8 cellular contexts compared by ENCODE assay signal in the genomic region with DNA sequence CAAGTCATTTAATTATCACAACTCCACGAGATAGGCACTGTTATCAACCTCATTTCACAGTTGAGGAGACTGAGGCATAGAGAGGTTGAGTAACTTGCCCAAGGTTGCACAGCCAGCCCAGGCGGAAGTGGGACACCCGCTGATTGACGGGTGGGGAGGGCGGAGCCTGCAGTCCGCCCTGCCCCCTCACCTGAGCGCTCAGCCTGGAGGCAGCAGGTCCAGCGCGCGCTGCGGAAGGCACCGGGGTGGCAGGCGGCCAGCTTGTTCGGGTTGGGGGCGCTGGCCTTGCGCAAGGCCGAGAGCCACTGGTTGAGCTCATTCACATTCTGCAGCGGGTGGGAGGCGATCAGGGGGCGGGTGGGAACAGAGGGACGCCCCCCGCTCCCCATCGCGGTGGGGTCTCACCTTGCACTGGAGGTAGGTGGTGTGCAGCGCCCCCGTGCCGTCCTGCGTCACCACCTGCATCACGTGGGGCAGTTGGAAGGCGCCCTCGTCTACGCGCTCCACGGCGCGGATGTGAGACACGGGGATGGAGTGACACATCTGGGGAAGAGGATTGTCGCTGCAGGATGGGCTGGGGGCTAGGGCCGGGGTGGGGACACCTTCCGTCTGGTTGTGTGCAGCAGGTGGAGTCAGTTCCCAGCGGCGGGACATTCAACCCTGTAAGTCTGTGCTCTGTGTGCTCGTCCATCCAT. TPM values are rescaled to one million over a fixed set of nuclear protein-coding genes. Genes with fewer than 3 reads are reported as not detected.
DNase-seq lines count a peak whose midpoint lies in the region; ATAC-seq, FAIRE-seq and TF ChIP-seq lines count a peak whose summit lies in the region.

No MANE protein-coding gene starts in this region.

- H3K4me3 Mint-ChIP-seq in stimulated activated memory B cell treated with anti-CD40 and anti-IgM and Interleukin-4, amounts not matched to agents 10 μg/mL and 1 μg/mL and 100 μg/mL, for 72 hours: peak overlapping the region; percentile 65

- no peak for FAIRE-seq in kidney (lab: Jason Lieb, UNC)

- peak; percentile 77 for ATAC-seq in stimulated activated memory B cell treated with anti-CD40 and anti-IgM and Interleukin-4, amounts not matched to agents 10 μg/mL and 1 μg/mL and 100 μg/mL, for 72 hours
- no peak for ATAC-seq in HG03045 (IDR thresholded peaks at IDR 0.05; ENCODE audit: unreplicated experiment)

- no peak overlapping the region for H3K4me3 ChIP-seq in kidney (ENCODE audit: low read length in 2 of 2)
- H3K4me3 ChIP-seq in tibial artery: no peak overlapping the region

- H3K9me3 ChIP-seq in kidney (ENCODE audit: control insufficient read depth in 1 of 2, low read length in 2 of 2): no peaks in the 10 kb centered on the region
- no peaks in the 10 kb centered on the region for H3K9me3 ChIP-seq in tibial artery

- H3K27me3 Mint-ChIP-seq in stimulated activated memory B cell treated with anti-CD40 and anti-IgM and Interleukin-4, amounts not matched to agents 10 μg/mL and 1 μg/mL and 100 μg/mL, for 72 hours: no peaks in the 10 kb centered on the region

- peaks cover 0 to 58% of the 10 kb centered on the region in 2 donors for H3K27me3 ChIP-seq in tibial artery

- H3K9ac ChIP-seq in kidney (ENCODE audit: low read length in 2 of 2): no peak overlapping the region

- H3K27ac ChIP-seq in kidney (ENCODE audit: low read depth in 2 of 2, low read length in 2 of 2) (no peak overlapping the region), tibial artery (no peak overlapping the region)

- intact Hi-C loops in kidney (cut with DNase I): no loop called here
- intact Hi-C loops in tibial artery (cut with DNase I; ENCODE audit: low total_unique reads): no loop called here

- DNase-seq in NCI-H2107 treated with DMSO at 0.1 percent for 48 hours (lab: John Stamatoyannopoulos, UW; ENCODE audit: unreplicated experiment) (peak; percentile 25), activated T-helper 1 cell treated with Interleukin-2 at 50 U/mL for 16 hours (ENCODE audit: low read depth) (peak; percentile 57), kidney (peak; percentile 76), tibial artery (no peak), hippocampal formation (lab: John Stamatoyannopoulos, UW) (no peak), occipital lobe (lab: John Stamatoyannopoulos, UW) (no peak)

- TF ChIP-seq CTCF in kidney (IDR thresholded peaks at IDR 0.05; ENCODE audit: borderline replicate concordance, extremely low read depth, insufficient read depth) (no peak), tibial artery (IDR thresholded peaks at IDR 0.05) (no peak)

- H3K4me1 ChIP-seq in kidney (ENCODE audit: control insufficient read depth in 1 of 2, insufficient read depth in 1 of 2, low read depth in 1 of 2, low read length in 2 of 2) (peaks cover 0 to 2% of the 10 kb centered on the region in 2 donors), tibial artery (peaks cover 0 to 6% (median 3%) of the 10 kb centered on the region in 4 donors)

- H3K4me1 Mint-ChIP-seq in stimulated activated memory B cell treated with anti-CD40 and anti-IgM and Interleukin-4, amounts not matched to agents 10 μg/mL and 1 μg/mL and 100 μg/mL, for 72 hours: peaks cover 16% of the 10 kb centered on the region

- H3K36me3 ChIP-seq in kidney (ENCODE audit: control insufficient read depth in 1 of 2, insufficient read depth in 2 of 2, low read length in 2 of 2): no peaks in the 10 kb centered on the region
- no peaks in the 10 kb centered on the region for H3K36me3 ChIP-seq in tibial artery

- no peaks in the 10 kb centered on the region for H3K9me3 Mint-ChIP-seq in stimulated activated memory B cell treated with anti-CD40 and anti-IgM and Interleukin-4, amounts not matched to agents 10 μg/mL and 1 μg/mL and 100 μg/mL, for 72 hours

- peaks cover 39% of the 10 kb centered on the region for H3K36me3 Mint-ChIP-seq in stimulated activated memory B cell treated with anti-CD40 and anti-IgM and Interleukin-4, amounts not matched to agents 10 μg/mL and 1 μg/mL and 100 μg/mL, for 72 hours

- H3K27ac Mint-ChIP-seq in stimulated activated memory B cell treated with anti-CD40 and anti-IgM and Interleukin-4, amounts not matched to agents 10 μg/mL and 1 μg/mL and 100 μg/mL, for 72 hours: peak overlapping the region; percentile 50

RNA-seq across cellular contexts. Expression of a gene that starts 31.7 kb away (rescaled TPM):
- total RNA-seq in kidney: 58.3 TPM
- polyA plus RNA-seq in kidney (ENCODE audit: insufficient read depth, low read depth, low replicate concordance): 23.5 TPM
- 2.5 TPM for total RNA-seq in occipital lobe

RNA-seq across cellular contexts. Expression of a gene that starts 45.6 kb away (rescaled TPM):
- total RNA-seq in kidney: 2.4 TPM
- 0.52 TPM for polyA plus RNA-seq in kidney (ENCODE audit: insufficient read depth, low read depth, low replicate concordance)
- 0.62 TPM for total RNA-seq in occipital lobe

RNA-seq across cellular contexts. Expression of a gene that starts 47.4 kb away (rescaled TPM):
- total RNA-seq in kidney (4.9 TPM), occipital lobe (16.2 TPM)
- 7.3 TPM for polyA plus RNA-seq in kidney (ENCODE audit: insufficient read depth, low read depth, low replicate concordance)

Comparison
In these comparisons a context has a peak if more than half of its experiments do, and no peak if none do; other contexts are left out.
1. DNase-seq: peak in NCI-H2107 treated with DMSO at 0.1 percent for 48 hours (single experiment), activated T-helper 1 cell treated with Interleukin-2 at 50 U/mL for 16 hours (single experiment) and kidney (single experiment); none in tibial artery (0 of 2), hippocampal formation (0 of 2) and occipital lobe (single experiment).
2. RNA of a gene that starts 31.7 kb away (total RNA-seq): 58.3 TPM in kidney (single experiment); 2.5 TPM in occipital lobe (single experiment); every median in the first group is over 10 times any median in the second.